ENCODE assay signal across 11 cellular contexts in genomic region chr9:87405677-87406544, GRCh38.
DNase-seq lines count a peak whose midpoint lies in the region; ATAC-seq and TF ChIP-seq lines count a peak whose summit lies in the region.
"Had no signal": no experiment of that assay in that cellular context is flagged by ENCODE, and none has a peak within 500 bp of the region (broad histone marks: within the 10 kb centered on the region; RNA-seq: fewer than 3 reads in every experiment).

No MANE protein-coding gene starts in this region.

- H3K27ac ChIP-seq in A673 (ENCODE audit: low read depth, low read length, poor library complexity, severe bottlenecking) (peak overlapping the region; percentile 93), HEK293 (ENCODE audit: extremely low read depth, low read depth, low read length) (no peak overlapping the region), brain microvascular endothelial cell (no peak overlapping the region)
- H3K27ac ChIP-seq: suprapubic skin had no signal

- H3K9me3 Mint-ChIP-seq in effector memory CD8-positive, alpha-beta T cell = no peaks in the 10 kb centered on the region

- no peak for TF ChIP-seq CTCF in A673 (conservative IDR thresholded peaks at IDR 0.05; ENCODE audit: low read depth, low read length)
- no peak for TF ChIP-seq CTCF in HEK293 (tag by site-specific recombination; IDR thresholded peaks at IDR 0.05)
- TF ChIP-seq CTCF in lower leg skin (IDR thresholded peaks at IDR 0.05) = no peak
- no peak for TF ChIP-seq CTCF in brain microvascular endothelial cell (IDR thresholded peaks at IDR 0.05; ENCODE audit: low read depth, low read length, missing control alignments)

- H3K9me3 ChIP-seq in A673 (ENCODE audit: low read depth, low read length, poor library complexity, severe bottlenecking) (no peaks in the 10 kb centered on the region), HEK293 (ENCODE audit: control insufficient read depth, insufficient read depth, low read depth, low read length) (no peaks in the 10 kb centered on the region)
- H3K9me3 ChIP-seq: suprapubic skin had no signal

- H3K27me3 Mint-ChIP-seq in effector memory CD8-positive, alpha-beta T cell = peaks cover 15 to 17% of the 10 kb centered on the region in 2 donors

- H3K36me3 Mint-ChIP-seq in effector memory CD8-positive, alpha-beta T cell (ENCODE audit: insufficient read depth) = no peaks in the 10 kb centered on the region

- no peaks in the 10 kb centered on the region for H3K4me1 Mint-ChIP-seq in effector memory CD8-positive, alpha-beta T cell (ENCODE audit: low read depth in 2 of 2)

- in situ Hi-C loops in brain microvascular endothelial cell (cut with HindIII; ENCODE audit: low pct_ligation_motif_present, low sequenced_read_pairs) = no loop called here

- H3K4me1 ChIP-seq in A673 (ENCODE audit: insufficient read depth, low read length, poor library complexity, severe bottlenecking) = peaks cover 52% of the 10 kb centered on the region
- peaks cover 14% of the 10 kb centered on the region for H3K4me1 ChIP-seq in HEK293 (ENCODE audit: control insufficient read depth, insufficient read depth, low read length)

- POLR2A ChIA-PET in A673 (lab: Charles Lee; ENCODE audit: low non-redundant PET) = interaction anchor here (0.6 kb wide), 1 partner anchor 12 kb away, joined by 4 read pairs; no protein-coding TSS in a partner anchor
- POLR2A ChIA-PET in HEK293 (lab: Yijun Ruan, JAX) = no interaction called here

- H3K27ac Mint-ChIP-seq in effector memory CD8-positive, alpha-beta T cell = no peak overlapping the region

- H3K36me3 ChIP-seq in A673 (ENCODE audit: insufficient read depth, low read length, poor library complexity, severe bottlenecking) (no peaks in the 10 kb centered on the region), HEK293 (ENCODE audit: control insufficient read depth in 2 of 2, insufficient read depth in 1 of 2, low read length in 2 of 2) (no peaks in the 10 kb centered on the region), brain microvascular endothelial cell (replicated peaks) (no peaks in the 10 kb centered on the region)
- H3K36me3 ChIP-seq: suprapubic skin had no signal

- CTCF ChIA-PET in A673 (lab: Charles Lee) = interaction anchor here (0.7 kb wide), 1 partner anchor 19 kb away, joined by 3 read pairs; no protein-coding TSS in a partner anchor
- CTCF ChIA-PET in HEK293 (lab: Yijun Ruan, JAX) = no interaction called here

- ATAC-seq in effector memory CD8-positive, alpha-beta T cell (replicated peaks) = no peak
- ATAC-seq: GM12878 had no signal

- intact Hi-C loops in A673 (cut with micrococcal nuclease; ENCODE audit: unreplicated experiment) = loop anchor here (2.0 to 10.0 kb wide), 4 partner anchors 69 to 761 kb away; partner anchors contain the start of gene DAPK1
- intact Hi-C loops in lower leg skin (cut with DNase I; ENCODE audit: low total_unique reads) = no loop called here

- WGBS in lower leg skin, 2 donors = 55% methylated on average over 3 of the region's 3 CpGs

- no peaks in the 10 kb centered on the region for H3K27me3 ChIP-seq in A673 (replicated peaks; ENCODE audit: insufficient read depth, low read depth, low read length, poor library complexity)
- no peaks in the 10 kb centered on the region for H3K27me3 ChIP-seq in brain microvascular endothelial cell (replicated peaks)
- H3K27me3 ChIP-seq: suprapubic skin had no signal

- no peak overlapping the region for H3K4me3 Mint-ChIP-seq in effector memory CD8-positive, alpha-beta T cell

- no peak for TF ChIP-seq POLR2A in lower leg skin (IDR thresholded peaks at IDR 0.05)

- H3K4me3 ChIP-seq in A673 (ENCODE audit: low read depth, low read length, poor library complexity, severe bottlenecking) (no peak overlapping the region), HEK293 (ENCODE audit: low read depth, low read length) (no peak overlapping the region), lower leg skin (ENCODE audit: low read depth, poor library complexity, severe bottlenecking) (no peak overlapping the region), brain microvascular endothelial cell (ENCODE audit: low read depth, low read length) (no peak overlapping the region)
- H3K4me3 ChIP-seq: GM12878, suprapubic skin had no signal

- DNase-seq in A673 (ENCODE audit: low spot score) = peak; percentile 90
- peak; percentile 2 for DNase-seq in cerebellar cortex (ENCODE audit: low spot score)
- DNase-seq in lower leg skin (ENCODE audit: low spot score in 2 of 2) = peak; percentile 62 to 87
- DNase-seq in brain microvascular endothelial cell = no peak
- no peak for DNase-seq in NCI-H2081 treated with DMSO at 0.1 percent for 48 hours (lab: John Stamatoyannopoulos, UW)
- DNase-seq in OCI-M1 (lab: John Stamatoyannopoulos, UW) = no peak
- no peak for DNase-seq in effector memory CD8-positive, alpha-beta T cell
- DNase-seq: NCI-H774 had no signal

- no TSS peak for BruUV-seq in A673 (replicated peaks; lab: Mats Ljungman, UMichigan)

TF ChIP-seq in HEK293, 187 proteins besides CTCF, POLR2A, EP300 and RAD21:
- TF ChIP-seq GLIS1 (tag by site-specific recombination; IDR thresholded peaks at IDR 0.05) = 0 out of 2 replicates have a peak, but pooled peaks have one; percentile 23
- no peak for TF ChIP-seq ZNF211 (tag by site-specific recombination; IDR thresholded peaks at IDR 0.05; ENCODE audit: low read depth)
TF ChIP-seq in HEK293: peak in this region for 1.

Comparison
In these comparisons a context has a peak if more than half of its experiments do, and no peak if none do; other contexts are left out.
1. DNase-seq: peak in A673 (single experiment), cerebellar cortex (single experiment) and lower leg skin (2 of 2); none in brain microvascular endothelial cell (single experiment), NCI-H2081 treated with DMSO at 0.1 percent for 48 hours (single experiment), OCI-M1 (single experiment) and effector memory CD8-positive, alpha-beta T cell (0 of 3).